Comparison of ENCODE assay signal across 16 cellular contexts in genomic region chr1:113396585-113396984, GRCh38. TPM values are rescaled to one million over a fixed set of nuclear protein-coding genes. Genes with fewer than 3 reads are reported as not detected.
DNase-seq lines count a peak whose midpoint lies in the region; ATAC-seq, FAIRE-seq and TF ChIP-seq lines count a peak whose summit lies in the region.
"Had no signal": no experiment of that assay in that cellular context is flagged by ENCODE, and none has a peak within 500 bp of the region (broad histone marks: within the 10 kb centered on the region; RNA-seq: fewer than 3 reads in every experiment).

No MANE protein-coding gene starts in this region.

- H3K27me3 Mint-ChIP-seq in astrocyte (ENCODE audit: low read depth, unreplicated experiment) = no peaks in the 10 kb centered on the region

- no peaks in the 10 kb centered on the region for H3K36me3 ChIP-seq in astrocyte (ENCODE audit: insufficient read depth, low read length)
- no peaks in the 10 kb centered on the region for H3K36me3 ChIP-seq in kidney epithelial cell (ENCODE audit: control insufficient read depth, insufficient read depth, low read length)
- H3K36me3 ChIP-seq: thoracic aorta had no signal

- H3K9me3 ChIP-seq in AG04450 (ENCODE audit: control insufficient read depth, insufficient read depth, low read length) (no peaks in the 10 kb centered on the region), astrocyte (ENCODE audit: insufficient read depth, low read depth, low read length) (no peaks in the 10 kb centered on the region)
- H3K9me3 ChIP-seq: thoracic aorta had no signal

- peaks cover 11% of the 10 kb centered on the region for H3K4me1 Mint-ChIP-seq in astrocyte (ENCODE audit: low read depth, unreplicated experiment)

- POLR2A ChIA-PET in AG04450 (lab: Yijun Ruan, JAX) = interaction anchor here (0.7 kb wide), 1 partner anchor 12 kb away, joined by 6 read pairs; no protein-coding TSS in a partner anchor

- TF ChIP-seq CTCF in AG04450 (IDR thresholded peaks at IDR 0.05; ENCODE audit: low read depth, low read length) (no peak), astrocyte (IDR thresholded peaks at IDR 0.05; ENCODE audit: insufficient read depth, low read depth, low read length) (no peak), kidney epithelial cell (IDR thresholded peaks at IDR 0.05; ENCODE audit: insufficient read depth, low read length, poor library complexity, severe bottlenecking) (no peak)

- no peaks in the 10 kb centered on the region for H3K9me3 Mint-ChIP-seq in astrocyte (ENCODE audit: unreplicated experiment)
- H3K9me3 Mint-ChIP-seq: activated CD4-positive, alpha-beta T cell treated with anti-CD3 and anti-CD28 coated beads, Interleukin-2, amount 10 ng/mL, durations not matched to agents 24 days and 14 days; activated naive CD4-positive, alpha-beta T cell treated with anti-CD3 and anti-CD28 coated beads for 36 hours; IgD-negative memory B cell had no signal

- H3K27ac Mint-ChIP-seq in astrocyte (ENCODE audit: unreplicated experiment) = no peak overlapping the region
- H3K27ac Mint-ChIP-seq: activated CD4-positive, alpha-beta T cell treated with anti-CD3 and anti-CD28 coated beads, Interleukin-2, amount 10 ng/mL, durations not matched to agents 24 days and 14 days; activated naive CD4-positive, alpha-beta T cell treated with anti-CD3 and anti-CD28 coated beads for 36 hours; IgD-negative memory B cell had no signal

- H3K4me3 ChIP-seq in AG04450 (ENCODE audit: low read depth, low read length) = no peak overlapping the region
- H3K4me3 ChIP-seq in astrocyte (ENCODE audit: insufficient read depth, low read depth, low read length) = no peak overlapping the region
- no peak overlapping the region for H3K4me3 ChIP-seq in kidney epithelial cell (ENCODE audit: low read depth, low read length)
- H3K4me3 ChIP-seq: thoracic aorta had no signal

- FAIRE-seq in HTR-8/SVneo (lab: Jason Lieb, UNC) (no peak), astrocyte (lab: Jason Lieb, UNC) (peak; percentile 47)

- no peaks in the 10 kb centered on the region for H3K36me3 Mint-ChIP-seq in astrocyte (ENCODE audit: low read depth, unreplicated experiment)

- H3K4me2 ChIP-seq in astrocyte (ENCODE audit: low read length) = peak overlapping the region; percentile 44

- ATAC-seq in HG02852 (IDR thresholded peaks at IDR 0.05; ENCODE audit: unreplicated experiment) (no peak), GM21390 (IDR thresholded peaks at IDR 0.05; ENCODE audit: unreplicated experiment) (no peak)

- no peak overlapping the region for H3K9ac ChIP-seq in astrocyte (ENCODE audit: low read length)

- H3K79me2 ChIP-seq in astrocyte (ENCODE audit: insufficient read depth, low read length) = peaks cover 92% of the 10 kb centered on the region

- H3K27ac ChIP-seq in AG04450 (ENCODE audit: low read depth, low read length) (no peak overlapping the region), astrocyte (ENCODE audit: low read depth, low read length) (no peak overlapping the region)
- H3K27ac ChIP-seq: thoracic aorta had no signal

- H3K4me3 Mint-ChIP-seq in astrocyte (ENCODE audit: unreplicated experiment) = no peak overlapping the region
- H3K4me3 Mint-ChIP-seq: activated CD4-positive, alpha-beta T cell treated with anti-CD3 and anti-CD28 coated beads, Interleukin-2, amount 10 ng/mL, durations not matched to agents 24 days and 14 days; activated naive CD4-positive, alpha-beta T cell treated with anti-CD3 and anti-CD28 coated beads for 36 hours; IgD-negative memory B cell had no signal

- CTCF ChIA-PET in AG04450 (lab: Charles Lee) = no interaction called here

- peaks cover 18% of the 10 kb centered on the region for H4K20me1 ChIP-seq in astrocyte (ENCODE audit: insufficient read depth, low read length)

- H2AFZ ChIP-seq in astrocyte (ENCODE audit: low read depth, low read length) = no peak overlapping the region

- H3K4me1 ChIP-seq in astrocyte (ENCODE audit: insufficient read depth, low read length) = peaks cover 12% of the 10 kb centered on the region

- H3K27me3 ChIP-seq in AG04450 (ENCODE audit: control insufficient read depth, insufficient read depth, low read length) (no peaks in the 10 kb centered on the region), astrocyte (ENCODE audit: insufficient read depth, low read length) (no peaks in the 10 kb centered on the region), kidney epithelial cell (ENCODE audit: control insufficient read depth, insufficient read depth, low read length) (no peaks in the 10 kb centered on the region)

- DNase-seq in AG04450 (ENCODE audit: low read depth, low spot score) (peak; percentile 20), HTR-8/SVneo (ENCODE audit: insufficient read length, low spot score) (peak; percentile 17), astrocyte (ENCODE audit: low read depth) (peak; percentile 84), kidney epithelial cell (ENCODE audit: low read depth) (peak; percentile 66), NCI-H1048 (lab: John Stamatoyannopoulos, UW) (no peak), cerebellum (ENCODE audit: low spot score) (no peak)
- DNase-seq: activated CD4-positive, alpha-beta T cell treated with anti-CD3 and anti-CD28 coated beads, Interleukin-2, amount 10 ng/mL, durations not matched to agents 24 days and 14 days; activated naive CD4-positive, alpha-beta T cell treated with anti-CD3 and anti-CD28 coated beads for 36 hours; C1 segment of cervical spinal cord; kidney; NCI-H345; occipital lobe had no signal

RNA-seq across cellular contexts. Expression of gene MAGI3, which starts 6.3 kb away (rescaled TPM):
- 4.8 and 5.8 TPM in 2 replicates for polyA plus RNA-seq in AG04450 (2011; rRNA removed)
- polyA minus RNA-seq in AG04450 (2011; rRNA and poly(A)+ RNA removed) = 10.8 and 13.7 TPM in 2 replicates
- total RNA-seq in astrocyte (15.1 and 16.5 TPM in 2 replicates), kidney epithelial cell (3.7 and 6.7 TPM in 2 replicates), cerebellum (22.2 TPM)

Comparison
In these comparisons a context has a peak if more than half of its experiments do, and no peak if none do; other contexts are left out.
1. DNase-seq: peak in AG04450 (single experiment), HTR-8/SVneo (single experiment), astrocyte (single experiment) and kidney epithelial cell (single experiment); none in NCI-H1048 (single experiment) and cerebellum (single experiment).